1 cellular context compared by ENCODE assay signal in the genomic region with DNA sequence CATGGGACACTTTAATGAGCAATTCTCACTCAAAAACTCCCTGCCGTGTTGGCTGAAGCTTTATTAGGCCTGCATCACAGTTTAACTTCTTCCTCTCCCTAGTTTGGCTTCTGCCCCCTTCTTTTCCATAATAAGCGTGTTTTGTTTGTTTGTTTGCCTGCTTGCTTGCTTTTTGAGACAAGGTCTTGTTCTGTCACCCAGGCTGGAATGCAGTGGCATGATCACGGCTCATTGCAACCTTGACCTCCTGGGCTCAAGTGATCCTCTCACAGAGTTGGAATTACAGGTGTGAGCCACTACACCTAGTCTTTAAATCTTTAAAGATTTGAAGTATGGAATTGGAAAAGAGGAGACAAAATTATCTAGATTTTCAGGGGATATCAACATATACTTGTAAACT.
TF ChIP-seq lines count a peak whose summit lies in the region.

No MANE protein-coding gene starts in this region.

TF ChIP-seq in HepG2, 621 proteins besides CTCF, POLR2A, EP300 and RAD21 (continued from another document):
- TF ChIP-seq, protein P1, sequence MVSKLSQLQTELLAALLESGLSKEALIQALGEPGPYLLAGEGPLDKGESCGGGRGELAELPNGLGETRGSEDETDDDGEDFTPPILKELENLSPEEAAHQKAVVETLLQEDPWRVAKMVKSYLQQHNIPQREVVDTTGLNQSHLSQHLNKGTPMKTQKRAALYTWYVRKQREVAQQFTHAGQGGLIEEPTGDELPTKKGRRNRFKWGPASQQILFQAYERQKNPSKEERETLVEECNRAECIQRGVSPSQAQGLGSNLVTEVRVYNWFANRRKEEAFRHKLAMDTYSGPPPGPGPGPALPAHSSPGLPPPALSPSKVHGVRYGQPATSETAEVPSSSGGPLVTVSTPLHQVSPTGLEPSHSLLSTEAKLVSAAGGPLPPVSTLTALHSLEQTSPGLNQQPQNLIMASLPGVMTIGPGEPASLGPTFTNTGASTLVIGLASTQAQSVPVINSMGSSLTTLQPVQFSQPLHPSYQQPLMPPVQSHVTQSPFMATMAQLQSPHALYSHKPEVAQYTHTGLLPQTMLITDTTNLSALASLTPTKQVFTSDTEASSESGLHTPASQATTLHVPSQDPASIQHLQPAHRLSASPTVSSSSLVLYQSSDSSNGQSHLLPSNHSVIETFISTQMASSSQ (IDR thresholded peaks at IDR 0.05; ENCODE audit: low read depth) = no peak
- TF ChIP-seq, protein P1 (CRISPR knock-in tag; IDR thresholded peaks at IDR 0.05; ENCODE audit: borderline replicate concordance) = no peak
- TF ChIP-seq SMAD9 (CRISPR knock-in tag; IDR thresholded peaks at IDR 0.05) = no peak
- no peak for TF ChIP-seq MIER3 (CRISPR knock-in tag; IDR thresholded peaks at IDR 0.05; ENCODE audit: borderline replicate concordance)
TF ChIP-seq in HepG2: peak in this region for 41.
